ENCODE assay signal across 29 cellular contexts in genomic region chr6:68834561-68834960, GRCh38.
DNase-seq lines count a peak whose midpoint lies in the region; ATAC-seq and TF ChIP-seq lines count a peak whose summit lies in the region.
"Had no signal": no experiment of that assay in that cellular context is flagged by ENCODE, and none has a peak within 500 bp of the region (broad histone marks: within the 10 kb centered on the region; RNA-seq: fewer than 3 reads in every experiment).

No MANE protein-coding gene starts in this region.

- H3K4me2 ChIP-seq in mesenchymal stem cell (ENCODE audit: low read length, poor library complexity, severe bottlenecking) = no peak overlapping the region
- H3K4me2 ChIP-seq: GM23338 had no signal

- H3K9me3 ChIP-seq in mesenchymal stem cell (ENCODE audit: control insufficient read depth, low read length) (no peaks in the 10 kb centered on the region), lower lobe of right lung (no peaks in the 10 kb centered on the region)
- H3K9me3 ChIP-seq: body of pancreas, heart left ventricle, left ventricle myocardium inferior, MG63, right lobe of liver had no signal

- no peak for TF ChIP-seq CTCF in lower lobe of right lung (IDR thresholded peaks at IDR 0.05)

- no peak overlapping the region for H2BK15ac ChIP-seq in mesenchymal stem cell (ENCODE audit: low read depth, poor library complexity, severe bottlenecking)

- H3K4me3 ChIP-seq in mesenchymal stem cell (ENCODE audit: insufficient read depth in 1 of 2, low read depth in 1 of 2, low read length in 2 of 2) = no peak overlapping the region
- H3K4me3 ChIP-seq in lower lobe of right lung = no peak overlapping the region
- H3K4me3 ChIP-seq: body of pancreas, GM23338, heart left ventricle, left ventricle myocardium inferior, MG63, right lobe of liver had no signal

- WGBS in mesenchymal stem cell = 61% methylated on average over 4 of the region's 5 CpGs

- H4K8ac ChIP-seq in mesenchymal stem cell (ENCODE audit: low read length) = no peak overlapping the region

- ATAC-seq in HG03460 (IDR thresholded peaks at IDR 0.05; ENCODE audit: unreplicated experiment) (no peak), lower lobe of right lung (no peak)
- ATAC-seq: activated CD8-positive, alpha-beta memory T cell treated with anti-CD3 and anti-CD28 coated beads, Interleukin-2, amount 10 ng/mL, durations not matched to agents 7 days and 5 days; body of pancreas; GM23338; heart left ventricle; right lobe of liver had no signal

- no peak overlapping the region for H2BK5ac ChIP-seq in mesenchymal stem cell (ENCODE audit: low read depth, low read length, poor library complexity, severe bottlenecking)

- H2AFZ ChIP-seq in mesenchymal stem cell (ENCODE audit: low read depth, low read length) = no peak overlapping the region
- H2AFZ ChIP-seq: GM23338 had no signal

- no peak overlapping the region for H3K4ac ChIP-seq in mesenchymal stem cell (ENCODE audit: low read depth in 1 of 2, low read length in 2 of 2)

- H3K27ac ChIP-seq in mesenchymal stem cell (ENCODE audit: low read length, poor library complexity, severe bottlenecking) (no peak overlapping the region), lower lobe of right lung (no peak overlapping the region)
- H3K27ac ChIP-seq: 22Rv1, body of pancreas, heart left ventricle, left ventricle myocardium inferior, right lobe of liver had no signal

- DNase-seq in A172 (ENCODE audit: low spot score) (peak; percentile 14), NCI-H460 (ENCODE audit: extremely low read depth, low read depth) (peak; percentile 30), cerebellum (ENCODE audit: low spot score) (peak; percentile 29), mesenchymal stem cell (peak; percentile 42), LoVo (ENCODE audit: low spot score) (no peak), lower lobe of right lung (no peak), cardiac septum (ENCODE audit: low spot score) (no peak)
- DNase-seq: activated CD4-positive, alpha-beta T cell treated with anti-CD3 and anti-CD28 coated beads, Interleukin-2, amount 50 U/mL, for 1 hour; activated CD4-positive, CD25-positive, alpha-beta regulatory T cell; activated CD8-positive, alpha-beta memory T cell treated with anti-CD3 and anti-CD28 coated beads, Interleukin-2, amount 10 ng/mL, durations not matched to agents 7 days and 5 days; activated naive CD4-positive, alpha-beta T cell; activated T-cell treated with anti-CD3 and anti-CD28 coated beads, Interleukin-2, amount 50 U/mL, for 48 hours; body of pancreas; effector CD8-positive, alpha-beta T cell; heart left ventricle; KBM-7; left ventricle myocardium inferior; MG63; NCI-H1105; NCI-H187; NCI-H2171; NCI-H524; right lobe of liver; stimulated activated CD4-positive, alpha-beta T cell treated with anti-CD3 and anti-CD28 coated beads, Interleukin-12 subunit alpha, Interleukin-12 subunit beta, amount 100 ng/mL, for 4 hours; stimulated activated CD4-positive, alpha-beta T cell treated with anti-CD3 and anti-CD28 coated beads, Interleukin-4, amount 100 ng/mL, for 24 hours; substantia nigra had no signal

- intact Hi-C loops in lower lobe of right lung (cut with DNase I) (no loop called here), cardiac septum (cut with DNase I) (no loop called here)

- H3K9ac ChIP-seq in mesenchymal stem cell (ENCODE audit: low read length) = no peak overlapping the region

- no peak overlapping the region for H2BK120ac ChIP-seq in mesenchymal stem cell (ENCODE audit: low read depth, low read length)

- H3K27me3 ChIP-seq in mesenchymal stem cell (ENCODE audit: control insufficient read depth in 1 of 2, insufficient read depth in 1 of 2, low read length in 2 of 2) (no peaks in the 10 kb centered on the region), lower lobe of right lung (ENCODE audit: low read depth) (no peaks in the 10 kb centered on the region)
- H3K27me3 ChIP-seq: body of pancreas, heart left ventricle, MG63, right lobe of liver had no signal

- H3K4me1 ChIP-seq in mesenchymal stem cell (ENCODE audit: control insufficient read depth, insufficient read depth, low read depth, low read length) (no peaks in the 10 kb centered on the region), lower lobe of right lung (no peaks in the 10 kb centered on the region)
- H3K4me1 ChIP-seq: body of pancreas, heart left ventricle, left ventricle myocardium inferior, right lobe of liver had no signal

- H2BK12ac ChIP-seq in mesenchymal stem cell (ENCODE audit: low read length in 2 of 2) = no peak overlapping the region

- H2AK5ac ChIP-seq in mesenchymal stem cell (ENCODE audit: low read length, severe bottlenecking) = no peak overlapping the region

- H3K18ac ChIP-seq in mesenchymal stem cell (ENCODE audit: low read depth in 1 of 2, low read length in 2 of 2) = no peak overlapping the region

- H3K23ac ChIP-seq in mesenchymal stem cell (ENCODE audit: low read length in 2 of 2) = no peak overlapping the region

- no peaks in the 10 kb centered on the region for H3K36me3 ChIP-seq in mesenchymal stem cell (ENCODE audit: control insufficient read depth in 1 of 2, insufficient read depth in 2 of 2, low read depth in 1 of 2, low read length in 2 of 2)
- no peaks in the 10 kb centered on the region for H3K36me3 ChIP-seq in lower lobe of right lung
- H3K36me3 ChIP-seq: heart left ventricle, left ventricle myocardium inferior, MG63, right lobe of liver had no signal

- H3K79me1 ChIP-seq in mesenchymal stem cell (replicated peaks; ENCODE audit: low read length, poor library complexity, severe bottlenecking) = no peaks in the 10 kb centered on the region

- H3K14ac ChIP-seq in mesenchymal stem cell (ENCODE audit: low read length in 2 of 2) = no peak overlapping the region

- H4K91ac ChIP-seq in mesenchymal stem cell (ENCODE audit: low read length) = no peak overlapping the region

Comparison
In these comparisons a context has a peak if more than half of its experiments do, and no peak if none do; other contexts are left out.
1. DNase-seq: peak in A172 (single experiment), NCI-H460 (single experiment), cerebellum (single experiment) and mesenchymal stem cell (single experiment); none in LoVo (single experiment), lower lobe of right lung (single experiment) and cardiac septum (single experiment).